ENCODE assay signal across 1 cellular context in the genomic region with DNA sequence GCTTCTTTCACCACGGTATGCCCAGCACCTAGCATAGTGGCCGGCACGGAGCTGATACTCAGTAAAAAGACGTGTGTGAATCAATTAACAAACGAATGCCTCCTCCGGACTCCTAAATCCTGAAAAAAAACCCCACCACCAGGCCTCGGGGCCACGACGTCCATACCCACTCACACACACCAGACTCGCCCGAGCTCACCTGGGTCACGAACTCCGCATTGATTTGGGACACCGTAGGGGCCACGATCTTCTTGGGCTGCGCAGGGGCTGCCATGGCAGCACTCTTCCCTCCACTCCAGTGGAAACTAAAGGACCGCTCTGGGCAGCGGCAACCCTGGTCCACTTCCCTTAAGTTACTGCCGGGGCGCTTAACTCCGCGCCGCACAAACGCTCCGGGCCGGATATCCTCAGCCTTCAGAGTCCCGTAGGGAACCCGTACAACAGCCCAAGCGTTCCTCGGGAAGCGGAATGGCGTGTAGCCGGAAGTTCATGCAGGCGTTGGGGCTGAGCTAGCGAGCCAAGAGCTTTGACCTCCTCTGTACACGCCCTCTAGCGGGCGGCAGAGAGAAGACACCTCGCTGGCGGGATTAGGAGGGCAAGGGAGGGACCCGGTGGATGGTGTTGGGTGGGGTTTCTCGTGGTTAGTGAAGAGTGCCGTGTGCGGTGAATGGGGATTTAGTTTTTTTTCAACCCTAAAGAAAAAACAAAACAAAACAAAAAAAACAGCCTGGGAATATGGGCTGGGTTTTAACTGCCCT.
TF ChIP-seq lines count a peak whose summit lies in the region.

A gene (minus strand): TSS at position 403 of the 758 bp plus-strand sequence. CDS start 129 bp downstream, at position 274.

TF ChIP-seq in HepG2, 621 proteins besides CTCF, POLR2A, EP300 and RAD21 (continued from another document and continues in another):
- TF ChIP-seq HNRNPK (IDR thresholded peaks at IDR 0.05; ENCODE audit: low read depth, low read length, poor library complexity, severe bottlenecking) (no peak), ZNF672 (CRISPR knock-in tag; IDR thresholded peaks at IDR 0.05) (no peak; the same call in 1 of the 2 replicates), ZNF577 (CRISPR knock-in tag; IDR thresholded peaks at IDR 0.05; ENCODE audit: borderline replicate concordance, low read depth) (no peak), ZFX (CRISPR knock-in tag; IDR thresholded peaks at IDR 0.05; ENCODE audit: low read depth) (peak; percentile 77), SOX6 (IDR thresholded peaks at IDR 0.05) (no peak), SOX6 (CRISPR knock-in tag; IDR thresholded peaks at IDR 0.05) (no peak; the same call in 1 of the 2 replicates), ZNF562 (CRISPR knock-in tag; IDR thresholded peaks at IDR 0.05; ENCODE audit: borderline replicate concordance) (no peak), SNAI1 (CRISPR knock-in tag; IDR thresholded peaks at IDR 0.05; ENCODE audit: borderline replicate concordance) (no peak), ZNF510 (CRISPR knock-in tag; IDR thresholded peaks at IDR 0.05; ENCODE audit: low read depth) (peak; percentile 79; the same call in 1 of the 2 replicates), RARA (CRISPR knock-in tag; IDR thresholded peaks at IDR 0.05) (peak; percentile 48; the same call in 1 of the 2 replicates), GPN1 (CRISPR knock-in tag; IDR thresholded peaks at IDR 0.05; ENCODE audit: borderline replicate concordance) (no peak), KDM2A (CRISPR knock-in tag; IDR thresholded peaks at IDR 0.05; ENCODE audit: borderline replicate concordance, low read depth) (peak; percentile 97), TCF7L2 (IDR thresholded peaks at IDR 0.05; ENCODE audit: low read depth, low read length) (no peak), ZSCAN25 (CRISPR knock-in tag; IDR thresholded peaks at IDR 0.05) (no peak), ZNF878 (CRISPR knock-in tag; IDR thresholded peaks at IDR 0.05) (no peak), PPARG (CRISPR knock-in tag; conservative IDR thresholded peaks at IDR 0.05) (no peak; the same call in 1 of the 2 replicates), POLR2AphosphoS2 (IDR thresholded peaks at IDR 0.05; ENCODE audit: low read depth, low read length) (no peak), ZNF496 (CRISPR knock-in tag; IDR thresholded peaks at IDR 0.05; ENCODE audit: insufficient replicate concordance) (no peak), ZNF556 (CRISPR knock-in tag; IDR thresholded peaks at IDR 0.05; ENCODE audit: borderline replicate concordance) (peak; percentile 88; the same call in 1 of the 2 replicates), SMAD1 (CRISPR knock-in tag; IDR thresholded peaks at IDR 0.05; ENCODE audit: borderline replicate concordance, low read depth) (no peak), ZNF781 (CRISPR knock-in tag; IDR thresholded peaks at IDR 0.05; ENCODE audit: borderline replicate concordance, not compliant biosample characterization) (peak; percentile 53), ZMYM2 (CRISPR knock-in tag; IDR thresholded peaks at IDR 0.05) (0 out of 2 replicates have a peak, but pooled peaks have one; percentile 24), GZF1 (CRISPR knock-in tag; IDR thresholded peaks at IDR 0.05) (no peak), HOXA9 (CRISPR knock-in tag; IDR thresholded peaks at IDR 0.05; ENCODE audit: borderline replicate concordance) (0 out of 2 replicates have a peak, but pooled peaks have one; percentile 61), SIN3B (IDR thresholded peaks at IDR 0.05; ENCODE audit: low read length) (peak; percentile 92), ELF1 (CRISPR knock-in tag; IDR thresholded peaks at IDR 0.05) (peak; percentile 94), TSC22D2 (CRISPR knock-in tag; IDR thresholded peaks at IDR 0.05; ENCODE audit: borderline replicate concordance) (0 out of 2 replicates have a peak, but pooled peaks have one; percentile 64), KDM3A (CRISPR knock-in tag; IDR thresholded peaks at IDR 0.05; ENCODE audit: low read depth) (peak; percentile 96), JARID2 (CRISPR knock-in tag; IDR thresholded peaks at IDR 0.05; ENCODE audit: insufficient replicate concordance) (peak; percentile 74)
- TF ChIP-seq, protein P1, sequence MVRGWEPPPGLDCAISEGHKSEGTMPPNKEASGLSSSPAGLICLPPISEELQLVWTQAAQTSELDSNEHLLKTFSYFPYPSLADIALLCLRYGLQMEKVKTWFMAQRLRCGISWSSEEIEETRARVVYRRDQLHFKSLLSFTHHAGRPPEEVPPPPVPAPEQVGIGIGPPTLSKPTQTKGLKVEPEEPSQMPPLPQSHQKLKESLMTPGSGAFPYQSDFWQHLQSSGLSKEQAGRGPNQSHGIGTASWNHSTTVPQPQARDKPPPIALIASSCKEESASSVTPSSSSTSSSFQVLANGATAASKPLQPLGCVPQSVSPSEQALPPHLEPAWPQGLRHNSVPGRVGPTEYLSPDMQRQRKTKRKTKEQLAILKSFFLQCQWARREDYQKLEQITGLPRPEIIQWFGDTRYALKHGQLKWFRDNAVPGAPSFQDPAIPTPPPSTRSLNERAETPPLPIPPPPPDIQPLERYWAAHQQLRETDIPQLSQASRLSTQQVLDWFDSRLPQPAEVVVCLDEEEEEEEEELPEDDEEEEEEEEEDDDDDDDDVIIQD (CRISPR knock-in tag; IDR thresholded peaks at IDR 0.05; ENCODE audit: low read depth): peak; percentile 86
- TF ChIP-seq, protein P2, sequence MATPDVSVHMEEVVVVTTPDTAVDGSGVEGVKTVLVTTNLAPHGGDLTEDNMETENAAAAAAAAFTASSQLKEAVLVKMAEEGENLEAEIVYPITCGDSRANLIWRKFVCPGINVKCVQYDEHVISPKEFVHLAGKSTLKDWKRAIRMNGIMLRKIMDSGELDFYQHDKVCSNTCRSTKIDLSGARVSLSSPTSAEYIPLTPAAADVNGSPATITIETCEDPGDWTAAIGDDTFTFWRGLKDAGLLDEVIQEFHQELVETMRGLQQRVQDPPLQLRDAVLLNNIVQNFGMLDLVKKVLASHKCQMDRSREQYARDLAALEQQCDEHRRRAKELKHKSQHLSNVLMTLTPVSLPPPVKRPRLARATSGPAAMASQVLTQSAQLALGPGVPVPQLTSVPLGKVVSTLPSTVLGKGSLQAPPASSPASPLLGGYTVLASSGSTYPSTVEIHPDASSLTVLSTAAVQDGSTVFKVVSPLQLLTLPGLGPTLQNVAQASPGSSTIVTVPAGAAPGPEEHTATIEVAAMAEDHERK (CRISPR knock-in tag; IDR thresholded peaks at IDR 0.05; ENCODE audit: low read depth): no peak
- TF ChIP-seq, protein P3, sequence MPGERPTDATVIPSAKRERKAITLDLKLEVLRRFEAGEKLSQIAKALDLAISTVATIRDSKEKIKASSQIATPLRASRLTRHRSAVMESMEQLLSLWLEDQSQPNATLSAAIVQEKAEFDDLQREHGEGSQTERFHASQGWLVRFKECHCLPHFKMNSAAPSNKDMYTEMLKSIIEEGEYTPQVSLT (CRISPR knock-in tag; IDR thresholded peaks at IDR 0.05; ENCODE audit: borderline replicate concordance, low read depth): no peak
- TF ChIP-seq, protein P4, sequence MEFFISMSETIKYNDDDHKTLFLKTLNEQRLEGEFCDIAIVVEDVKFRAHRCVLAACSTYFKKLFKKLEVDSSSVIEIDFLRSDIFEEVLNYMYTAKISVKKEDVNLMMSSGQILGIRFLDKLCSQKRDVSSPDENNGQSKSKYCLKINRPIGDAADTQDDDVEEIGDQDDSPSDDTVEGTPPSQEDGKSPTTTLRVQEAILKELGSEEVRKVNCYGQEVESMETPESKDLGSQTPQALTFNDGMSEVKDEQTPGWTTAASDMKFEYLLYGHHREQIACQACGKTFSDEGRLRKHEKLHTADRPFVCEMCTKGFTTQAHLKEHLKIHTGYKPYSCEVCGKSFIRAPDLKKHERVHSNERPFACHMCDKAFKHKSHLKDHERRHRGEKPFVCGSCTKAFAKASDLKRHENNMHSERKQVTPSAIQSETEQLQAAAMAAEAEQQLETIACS (CRISPR knock-in tag; IDR thresholded peaks at IDR 0.05): no peak
- TF ChIP-seq, protein P5, sequence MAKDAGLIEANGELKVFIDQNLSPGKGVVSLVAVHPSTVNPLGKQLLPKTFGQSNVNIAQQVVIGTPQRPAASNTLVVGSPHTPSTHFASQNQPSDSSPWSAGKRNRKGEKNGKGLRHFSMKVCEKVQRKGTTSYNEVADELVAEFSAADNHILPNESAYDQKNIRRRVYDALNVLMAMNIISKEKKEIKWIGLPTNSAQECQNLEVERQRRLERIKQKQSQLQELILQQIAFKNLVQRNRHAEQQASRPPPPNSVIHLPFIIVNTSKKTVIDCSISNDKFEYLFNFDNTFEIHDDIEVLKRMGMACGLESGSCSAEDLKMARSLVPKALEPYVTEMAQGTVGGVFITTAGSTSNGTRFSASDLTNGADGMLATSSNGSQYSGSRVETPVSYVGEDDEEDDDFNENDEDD (CRISPR knock-in tag; IDR thresholded peaks at IDR 0.05; ENCODE audit: borderline replicate concordance): peak; percentile 71; the same call in 1 of the 2 replicates
- TF ChIP-seq, protein P6, sequence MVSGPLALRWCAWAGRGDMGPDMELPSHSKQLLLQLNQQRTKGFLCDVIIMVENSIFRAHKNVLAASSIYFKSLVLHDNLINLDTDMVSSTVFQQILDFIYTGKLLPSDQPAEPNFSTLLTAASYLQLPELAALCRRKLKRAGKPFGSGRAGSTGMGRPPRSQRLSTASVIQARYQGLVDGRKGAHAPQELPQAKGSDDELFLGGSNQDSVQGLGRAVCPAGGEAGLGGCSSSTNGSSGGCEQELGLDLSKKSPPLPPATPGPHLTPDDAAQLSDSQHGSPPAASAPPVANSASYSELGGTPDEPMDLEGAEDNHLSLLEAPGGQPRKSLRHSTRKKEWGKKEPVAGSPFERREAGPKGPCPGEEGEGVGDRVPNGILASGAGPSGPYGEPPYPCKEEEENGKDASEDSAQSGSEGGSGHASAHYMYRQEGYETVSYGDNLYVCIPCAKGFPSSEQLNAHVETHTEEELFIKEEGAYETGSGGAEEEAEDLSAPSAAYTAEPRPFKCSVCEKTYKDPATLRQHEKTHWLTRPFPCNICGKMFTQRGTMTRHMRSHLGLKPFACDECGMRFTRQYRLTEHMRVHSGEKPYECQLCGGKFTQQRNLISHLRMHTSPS (CRISPR knock-in tag; IDR thresholded peaks at IDR 0.05; ENCODE audit: low read depth): no peak
- TF ChIP-seq, protein P7, sequence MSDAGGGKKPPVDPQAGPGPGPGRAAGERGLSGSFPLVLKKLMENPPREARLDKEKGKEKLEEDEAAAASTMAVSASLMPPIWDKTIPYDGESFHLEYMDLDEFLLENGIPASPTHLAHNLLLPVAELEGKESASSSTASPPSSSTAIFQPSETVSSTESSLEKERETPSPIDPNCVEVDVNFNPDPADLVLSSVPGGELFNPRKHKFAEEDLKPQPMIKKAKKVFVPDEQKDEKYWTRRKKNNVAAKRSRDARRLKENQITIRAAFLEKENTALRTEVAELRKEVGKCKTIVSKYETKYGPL (CRISPR knock-in tag; IDR thresholded peaks at IDR 0.05): no peak
- TF ChIP-seq, protein P8, sequence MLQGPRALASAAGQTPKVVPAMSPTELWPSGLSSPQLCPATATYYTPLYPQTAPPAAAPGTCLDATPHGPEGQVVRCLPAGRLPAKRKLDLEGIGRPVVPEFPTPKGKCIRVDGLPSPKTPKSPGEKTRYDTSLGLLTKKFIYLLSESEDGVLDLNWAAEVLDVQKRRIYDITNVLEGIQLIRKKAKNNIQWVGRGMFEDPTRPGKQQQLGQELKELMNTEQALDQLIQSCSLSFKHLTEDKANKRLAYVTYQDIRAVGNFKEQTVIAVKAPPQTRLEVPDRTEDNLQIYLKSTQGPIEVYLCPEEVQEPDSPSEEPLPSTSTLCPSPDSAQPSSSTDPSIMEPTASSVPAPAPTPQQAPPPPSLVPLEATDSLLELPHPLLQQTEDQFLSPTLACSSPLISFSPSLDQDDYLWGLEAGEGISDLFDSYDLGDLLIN (CRISPR knock-in tag; IDR thresholded peaks at IDR 0.05; ENCODE audit: borderline replicate concordance): 0 out of 2 replicates have a peak, but pooled peaks have one; percentile 43
- TF ChIP-seq, protein P9, sequence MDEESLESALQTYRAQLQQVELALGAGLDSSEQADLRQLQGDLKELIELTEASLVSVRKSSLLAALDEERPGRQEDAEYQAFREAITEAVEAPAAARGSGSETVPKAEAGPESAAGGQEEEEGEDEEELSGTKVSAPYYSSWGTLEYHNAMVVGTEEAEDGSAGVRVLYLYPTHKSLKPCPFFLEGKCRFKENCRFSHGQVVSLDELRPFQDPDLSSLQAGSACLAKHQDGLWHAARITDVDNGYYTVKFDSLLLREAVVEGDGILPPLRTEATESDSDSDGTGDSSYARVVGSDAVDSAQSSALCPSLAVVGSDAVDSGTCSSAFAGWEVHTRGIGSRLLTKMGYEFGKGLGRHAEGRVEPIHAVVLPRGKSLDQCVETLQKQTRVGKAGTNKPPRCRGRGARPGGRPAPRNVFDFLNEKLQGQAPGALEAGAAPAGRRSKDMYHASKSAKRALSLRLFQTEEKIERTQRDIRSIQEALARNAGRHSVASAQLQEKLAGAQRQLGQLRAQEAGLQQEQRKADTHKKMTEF (CRISPR knock-in tag; IDR thresholded peaks at IDR 0.05): peak; percentile 92
- TF ChIP-seq, protein P10, sequence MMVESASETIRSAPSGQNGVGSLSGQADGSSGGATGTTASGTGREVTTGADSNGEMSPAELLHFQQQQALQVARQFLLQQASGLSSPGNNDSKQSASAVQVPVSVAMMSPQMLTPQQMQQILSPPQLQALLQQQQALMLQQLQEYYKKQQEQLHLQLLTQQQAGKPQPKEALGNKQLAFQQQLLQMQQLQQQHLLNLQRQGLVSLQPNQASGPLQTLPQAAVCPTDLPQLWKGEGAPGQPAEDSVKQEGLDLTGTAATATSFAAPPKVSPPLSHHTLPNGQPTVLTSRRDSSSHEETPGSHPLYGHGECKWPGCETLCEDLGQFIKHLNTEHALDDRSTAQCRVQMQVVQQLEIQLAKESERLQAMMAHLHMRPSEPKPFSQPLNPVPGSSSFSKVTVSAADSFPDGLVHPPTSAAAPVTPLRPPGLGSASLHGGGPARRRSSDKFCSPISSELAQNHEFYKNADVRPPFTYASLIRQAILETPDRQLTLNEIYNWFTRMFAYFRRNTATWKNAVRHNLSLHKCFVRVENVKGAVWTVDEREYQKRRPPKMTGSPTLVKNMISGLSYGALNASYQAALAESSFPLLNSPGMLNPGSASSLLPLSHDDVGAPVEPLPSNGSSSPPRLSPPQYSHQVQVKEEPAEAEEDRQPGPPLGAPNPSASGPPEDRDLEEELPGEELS (CRISPR knock-in tag; IDR thresholded peaks at IDR 0.05): peak; percentile 62; the same call in 1 of the 2 replicates
- TF ChIP-seq, protein P11, sequence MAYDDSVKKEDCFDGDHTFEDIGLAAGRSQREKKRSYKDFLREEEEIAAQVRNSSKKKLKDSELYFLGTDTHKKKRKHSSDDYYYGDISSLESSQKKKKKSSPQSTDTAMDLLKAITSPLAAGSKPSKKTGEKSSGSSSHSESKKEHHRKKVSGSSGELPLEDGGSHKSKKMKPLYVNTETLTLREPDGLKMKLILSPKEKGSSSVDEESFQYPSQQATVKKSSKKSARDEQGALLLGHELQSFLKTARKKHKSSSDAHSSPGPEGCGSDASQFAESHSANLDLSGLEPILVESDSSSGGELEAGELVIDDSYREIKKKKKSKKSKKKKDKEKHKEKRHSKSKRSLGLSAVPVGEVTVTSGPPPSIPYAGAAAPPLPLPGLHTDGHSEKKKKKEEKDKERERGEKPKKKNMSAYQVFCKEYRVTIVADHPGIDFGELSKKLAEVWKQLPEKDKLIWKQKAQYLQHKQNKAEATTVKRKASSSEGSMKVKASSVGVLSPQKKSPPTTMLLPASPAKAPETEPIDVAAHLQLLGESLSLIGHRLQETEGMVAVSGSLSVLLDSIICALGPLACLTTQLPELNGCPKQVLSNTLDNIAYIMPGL (CRISPR knock-in tag; IDR thresholded peaks at IDR 0.05; ENCODE audit: borderline replicate concordance in 1 of 2, low read depth in 1 of 2): peak; percentile 95
- TF ChIP-seq, protein P12, sequence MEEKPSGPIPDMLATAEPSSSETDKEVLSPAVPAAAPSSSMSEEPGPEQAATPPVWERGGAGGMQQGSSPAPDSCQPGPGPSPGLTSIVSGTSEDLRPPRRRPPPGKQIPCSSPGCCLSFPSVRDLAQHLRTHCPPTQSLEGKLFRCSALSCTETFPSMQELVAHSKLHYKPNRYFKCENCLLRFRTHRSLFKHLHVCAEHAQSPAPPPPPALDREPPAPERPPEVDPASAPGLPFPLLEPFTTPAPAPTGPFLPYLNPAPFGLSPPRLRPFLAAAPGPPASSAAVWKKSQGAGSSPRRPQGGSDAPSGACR (CRISPR knock-in tag; IDR thresholded peaks at IDR 0.05): peak; percentile 87
